8 cellular contexts compared by ENCODE assay signal in genomic region chr1:56578963-56579875, GRCh38. TPM values are rescaled to one million over a fixed set of nuclear protein-coding genes. Genes with fewer than 3 reads are reported as not detected.
DNase-seq lines count a peak whose midpoint lies in the region; ATAC-seq and TF ChIP-seq lines count a peak whose summit lies in the region.

Gene PLPP3 (minus strand): TSS chr1:56579563. CDS start chr1:56579016, 547 bp downstream.

- H3K36me3 ChIP-seq in A673 (ENCODE audit: insufficient read depth, low read length, poor library complexity, severe bottlenecking): no peaks in the 10 kb centered on the region

- H3K9me3 ChIP-seq in A673 (ENCODE audit: low read depth, low read length, poor library complexity, severe bottlenecking): no peaks in the 10 kb centered on the region

- POLR2A ChIA-PET in A673 (lab: Charles Lee; ENCODE audit: low non-redundant PET): interaction anchor here (0.5 kb wide), 1 partner anchor 162 kb away, joined by 6 read pairs; no protein-coding TSS in a partner anchor

- H3K27ac ChIP-seq in A673 (ENCODE audit: low read depth, low read length, poor library complexity, severe bottlenecking): peak within 1 kb of the TSS; percentile 10

- ATAC-seq in HG03280 (IDR thresholded peaks at IDR 0.05; ENCODE audit: unreplicated experiment): no peak

- DNase-seq in A673 (ENCODE audit: low spot score) (peak; percentile 76), GM12865 (ENCODE audit: low read depth) (peak; percentile 39), MV-4-11 (lab: John Stamatoyannopoulos, UW) (peak; percentile 45), T1000 (lab: John Stamatoyannopoulos, UW) (peak; percentile 81), epidermal melanocyte (ENCODE audit: insufficient read length, low spot score) (peak; percentile 91), medulla oblongata (ENCODE audit: extremely low spot score) (peak; percentile 86), superior temporal gyrus (ENCODE audit: extremely low spot score) (peak; percentile 82)

- CTCF ChIA-PET in A673 (lab: Charles Lee): interaction anchor here (0.6 to 0.9 kb wide), 3 partner anchors 293 to 1294 kb away, joined by 3 read pairs; no protein-coding TSS in a partner anchor

- TF ChIP-seq CTCF in A673 (conservative IDR thresholded peaks at IDR 0.05; ENCODE audit: low read depth, low read length) (peak; percentile 58), GM12865 (IDR thresholded peaks at IDR 0.05; ENCODE audit: insufficient read depth, low read depth, low read length, missing control alignments) (peak; percentile 1)

- intact Hi-C loops in A673 (cut with micrococcal nuclease; ENCODE audit: unreplicated experiment): loop anchor here (5.0 to 10.0 kb wide), 2 partner anchors 174 to 1202 kb away; no protein-coding TSS in a partner anchor

- H3K4me3 ChIP-seq in A673 (ENCODE audit: low read depth, low read length, poor library complexity, severe bottlenecking): peak within 1 kb of the TSS; percentile 57
- peak within 1 kb of the TSS; percentile 39 for H3K4me3 ChIP-seq in GM12865 (ENCODE audit: low read depth, low read length)

- H3K4me1 ChIP-seq in A673 (ENCODE audit: insufficient read depth, low read length, poor library complexity, severe bottlenecking): peaks cover 5% of the 10 kb centered on the region

- no TSS peak for BruUV-seq in A673 (replicated peaks; lab: Mats Ljungman, UMichigan)

- peaks cover 32% of the 10 kb centered on the region for H3K27me3 ChIP-seq in A673 (replicated peaks; ENCODE audit: insufficient read depth, low read depth, low read length, poor library complexity)

RNA-seq across cellular contexts. Expression of gene PLPP3, which starts in this region (rescaled TPM):
- total RNA-seq in A673 (2021): 0.39 and 0.79 TPM in 2 replicates

Comparison
In these comparisons a context has a peak if more than half of its experiments do, and no peak if none do; other contexts are left out.
1. Peak in DNase-seq, H3K4me3 ChIP-seq and H3K27ac ChIP-seq in A673; RNA of the gene not detected or under 1 TPM.
2. DNase-seq: peak in every context shown above with its lines; median percentile 91 in epidermal melanocyte; 86 in medulla oblongata; 82 in superior temporal gyrus; 81 in T1000; 76 in A673; 45 in MV-4-11; 39 in GM12865.